Comparison of ENCODE assay signal across 1 cellular context in the genomic region with DNA sequence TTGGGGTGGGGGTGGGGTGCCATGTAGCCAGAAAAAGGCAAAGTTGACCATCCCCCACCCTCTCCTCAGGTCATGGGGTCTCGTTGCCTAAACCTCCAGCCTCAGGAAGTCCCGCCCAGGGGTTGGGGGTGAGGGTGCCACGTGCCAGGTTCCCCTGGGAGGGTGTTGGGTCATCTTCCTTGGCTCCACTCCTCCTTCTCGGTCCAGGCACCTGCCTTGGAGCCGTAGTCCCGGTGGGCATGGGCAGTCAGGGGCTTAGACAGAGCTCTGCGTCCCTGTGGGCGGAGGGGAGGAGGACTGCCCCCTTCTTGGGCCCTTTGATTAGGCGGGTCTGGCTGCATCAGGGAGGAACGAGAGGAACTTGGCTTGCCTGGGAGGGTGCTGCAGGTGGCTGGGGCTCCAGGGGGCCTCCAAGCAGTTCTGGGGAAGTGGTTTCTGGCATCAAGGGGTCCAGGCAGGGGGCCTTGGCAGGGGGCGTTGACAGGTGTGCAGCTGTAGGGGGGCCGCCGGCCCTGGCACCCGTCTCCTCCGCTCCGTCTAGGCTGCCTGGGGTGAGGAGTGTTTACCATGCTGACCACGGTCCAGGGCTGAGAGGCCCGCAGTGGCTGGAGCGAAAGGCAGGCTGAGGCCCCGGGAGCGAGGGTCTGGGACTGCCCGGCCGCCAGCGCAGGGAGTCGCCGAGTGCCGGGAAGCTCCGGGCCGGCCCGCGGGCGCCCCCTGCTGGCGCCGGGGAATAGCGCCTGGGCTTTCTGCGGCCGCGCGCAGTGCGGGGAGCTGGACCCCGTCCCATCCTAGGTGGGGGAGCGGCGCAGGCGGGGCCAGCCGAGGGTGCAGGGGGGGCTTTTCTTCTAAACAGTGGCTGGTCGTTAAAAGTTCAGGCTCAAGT.
A peak's percentile ranks its signal among the peaks of the same experiment; 100 is the strongest.
TF ChIP-seq lines count a peak whose summit lies in the region.

No MANE protein-coding gene starts in this region.

TF ChIP-seq in HepG2, 621 proteins besides CTCF, POLR2A, EP300 and RAD21 (continued from another document and continues in another):
- TF ChIP-seq, protein P1, sequence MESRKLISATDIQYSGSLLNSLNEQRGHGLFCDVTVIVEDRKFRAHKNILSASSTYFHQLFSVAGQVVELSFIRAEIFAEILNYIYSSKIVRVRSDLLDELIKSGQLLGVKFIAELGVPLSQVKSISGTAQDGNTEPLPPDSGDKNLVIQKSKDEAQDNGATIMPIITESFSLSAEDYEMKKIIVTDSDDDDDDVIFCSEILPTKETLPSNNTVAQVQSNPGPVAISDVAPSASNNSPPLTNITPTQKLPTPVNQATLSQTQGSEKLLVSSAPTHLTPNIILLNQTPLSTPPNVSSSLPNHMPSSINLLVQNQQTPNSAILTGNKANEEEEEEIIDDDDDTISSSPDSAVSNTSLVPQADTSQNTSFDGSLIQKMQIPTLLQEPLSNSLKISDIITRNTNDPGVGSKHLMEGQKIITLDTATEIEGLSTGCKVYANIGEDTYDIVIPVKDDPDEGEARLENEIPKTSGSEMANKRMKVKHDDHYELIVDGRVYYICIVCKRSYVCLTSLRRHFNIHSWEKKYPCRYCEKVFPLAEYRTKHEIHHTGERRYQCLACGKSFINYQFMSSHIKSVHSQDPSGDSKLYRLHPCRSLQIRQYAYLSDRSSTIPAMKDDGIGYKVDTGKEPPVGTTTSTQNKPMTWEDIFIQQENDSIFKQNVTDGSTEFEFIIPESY (CRISPR knock-in tag; IDR thresholded peaks at IDR 0.05) = no peak; the same call in 1 of the 2 replicates
- TF ChIP-seq, protein P2, sequence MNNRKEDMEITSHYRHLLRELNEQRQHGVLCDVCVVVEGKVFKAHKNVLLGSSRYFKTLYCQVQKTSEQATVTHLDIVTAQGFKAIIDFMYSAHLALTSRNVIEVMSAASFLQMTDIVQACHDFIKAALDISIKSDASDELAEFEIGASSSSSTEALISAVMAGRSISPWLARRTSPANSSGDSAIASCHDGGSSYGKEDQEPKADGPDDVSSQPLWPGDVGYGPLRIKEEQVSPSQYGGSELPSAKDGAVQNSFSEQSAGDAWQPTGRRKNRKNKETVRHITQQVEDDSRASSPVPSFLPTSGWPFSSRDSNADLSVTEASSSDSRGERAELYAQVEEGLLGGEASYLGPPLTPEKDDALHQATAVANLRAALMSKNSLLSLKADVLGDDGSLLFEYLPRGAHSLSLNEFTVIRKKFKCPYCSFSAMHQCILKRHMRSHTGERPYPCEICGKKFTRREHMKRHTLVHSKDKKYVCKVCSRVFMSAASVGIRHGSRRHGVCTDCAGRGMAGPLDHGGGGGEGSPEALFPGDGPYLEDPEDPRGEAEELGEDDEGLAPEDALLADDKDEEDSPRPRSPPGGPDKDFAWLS (CRISPR knock-in tag; IDR thresholded peaks at IDR 0.05; ENCODE audit: borderline replicate concordance) = no peak
- TF ChIP-seq, protein P3, sequence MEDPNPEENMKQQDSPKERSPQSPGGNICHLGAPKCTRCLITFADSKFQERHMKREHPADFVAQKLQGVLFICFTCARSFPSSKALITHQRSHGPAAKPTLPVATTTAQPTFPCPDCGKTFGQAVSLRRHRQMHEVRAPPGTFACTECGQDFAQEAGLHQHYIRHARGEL (CRISPR knock-in tag; IDR thresholded peaks at IDR 0.05) = no peak
- TF ChIP-seq, protein P4, sequence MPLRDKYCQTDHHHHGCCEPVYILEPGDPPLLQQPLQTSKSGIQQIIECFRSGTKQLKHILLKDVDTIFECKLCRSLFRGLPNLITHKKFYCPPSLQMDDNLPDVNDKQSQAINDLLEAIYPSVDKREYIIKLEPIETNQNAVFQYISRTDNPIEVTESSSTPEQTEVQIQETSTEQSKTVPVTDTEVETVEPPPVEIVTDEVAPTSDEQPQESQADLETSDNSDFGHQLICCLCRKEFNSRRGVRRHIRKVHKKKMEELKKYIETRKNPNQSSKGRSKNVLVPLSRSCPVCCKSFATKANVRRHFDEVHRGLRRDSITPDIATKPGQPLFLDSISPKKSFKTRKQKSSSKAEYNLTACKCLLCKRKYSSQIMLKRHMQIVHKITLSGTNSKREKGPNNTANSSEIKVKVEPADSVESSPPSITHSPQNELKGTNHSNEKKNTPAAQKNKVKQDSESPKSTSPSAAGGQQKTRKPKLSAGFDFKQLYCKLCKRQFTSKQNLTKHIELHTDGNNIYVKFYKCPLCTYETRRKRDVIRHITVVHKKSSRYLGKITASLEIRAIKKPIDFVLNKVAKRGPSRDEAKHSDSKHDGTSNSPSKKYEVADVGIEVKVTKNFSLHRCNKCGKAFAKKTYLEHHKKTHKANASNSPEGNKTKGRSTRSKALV (CRISPR knock-in tag; IDR thresholded peaks at IDR 0.05) = no peak
- no peak for TF ChIP-seq ZFP82 (CRISPR knock-in tag; IDR thresholded peaks at IDR 0.05; ENCODE audit: borderline replicate concordance)
- TF ChIP-seq ELF3 (CRISPR knock-in tag; IDR thresholded peaks at IDR 0.05) = no peak
- TF ChIP-seq, protein P5, sequence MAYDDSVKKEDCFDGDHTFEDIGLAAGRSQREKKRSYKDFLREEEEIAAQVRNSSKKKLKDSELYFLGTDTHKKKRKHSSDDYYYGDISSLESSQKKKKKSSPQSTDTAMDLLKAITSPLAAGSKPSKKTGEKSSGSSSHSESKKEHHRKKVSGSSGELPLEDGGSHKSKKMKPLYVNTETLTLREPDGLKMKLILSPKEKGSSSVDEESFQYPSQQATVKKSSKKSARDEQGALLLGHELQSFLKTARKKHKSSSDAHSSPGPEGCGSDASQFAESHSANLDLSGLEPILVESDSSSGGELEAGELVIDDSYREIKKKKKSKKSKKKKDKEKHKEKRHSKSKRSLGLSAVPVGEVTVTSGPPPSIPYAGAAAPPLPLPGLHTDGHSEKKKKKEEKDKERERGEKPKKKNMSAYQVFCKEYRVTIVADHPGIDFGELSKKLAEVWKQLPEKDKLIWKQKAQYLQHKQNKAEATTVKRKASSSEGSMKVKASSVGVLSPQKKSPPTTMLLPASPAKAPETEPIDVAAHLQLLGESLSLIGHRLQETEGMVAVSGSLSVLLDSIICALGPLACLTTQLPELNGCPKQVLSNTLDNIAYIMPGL (CRISPR knock-in tag; IDR thresholded peaks at IDR 0.05; ENCODE audit: borderline replicate concordance in 1 of 2, low read depth in 1 of 2) = peak; percentile 75 to 92; a peak in 3 of 4 replicates
- no peak for TF ChIP-seq ZNF124 (CRISPR knock-in tag; IDR thresholded peaks at IDR 0.05)
- TF ChIP-seq SUZ12 (IDR thresholded peaks at IDR 0.05; ENCODE audit: low read depth, low read length) = no peak
- TF ChIP-seq, protein P6, sequence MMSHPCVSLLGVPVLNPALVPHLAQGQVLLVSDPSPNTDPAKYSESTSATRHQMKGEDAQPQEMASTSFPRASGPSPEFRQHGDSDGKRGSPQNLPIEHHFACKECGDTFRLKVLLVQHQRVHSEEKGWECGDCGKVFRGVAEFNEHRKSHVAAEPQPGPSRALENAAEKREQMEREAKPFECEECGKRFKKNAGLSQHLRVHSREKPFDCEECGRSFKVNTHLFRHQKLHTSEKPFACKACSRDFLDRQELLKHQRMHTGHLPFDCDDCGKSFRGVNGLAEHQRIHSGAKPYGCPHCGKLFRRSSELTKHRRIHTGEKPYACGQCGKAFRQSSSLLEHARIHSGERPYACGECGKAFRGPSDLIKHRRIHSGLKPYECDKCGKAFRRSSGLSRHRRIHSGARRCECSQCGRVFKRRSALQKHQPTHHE (CRISPR knock-in tag; IDR thresholded peaks at IDR 0.05; ENCODE audit: borderline replicate concordance) = no peak
- TF ChIP-seq, protein P7, sequence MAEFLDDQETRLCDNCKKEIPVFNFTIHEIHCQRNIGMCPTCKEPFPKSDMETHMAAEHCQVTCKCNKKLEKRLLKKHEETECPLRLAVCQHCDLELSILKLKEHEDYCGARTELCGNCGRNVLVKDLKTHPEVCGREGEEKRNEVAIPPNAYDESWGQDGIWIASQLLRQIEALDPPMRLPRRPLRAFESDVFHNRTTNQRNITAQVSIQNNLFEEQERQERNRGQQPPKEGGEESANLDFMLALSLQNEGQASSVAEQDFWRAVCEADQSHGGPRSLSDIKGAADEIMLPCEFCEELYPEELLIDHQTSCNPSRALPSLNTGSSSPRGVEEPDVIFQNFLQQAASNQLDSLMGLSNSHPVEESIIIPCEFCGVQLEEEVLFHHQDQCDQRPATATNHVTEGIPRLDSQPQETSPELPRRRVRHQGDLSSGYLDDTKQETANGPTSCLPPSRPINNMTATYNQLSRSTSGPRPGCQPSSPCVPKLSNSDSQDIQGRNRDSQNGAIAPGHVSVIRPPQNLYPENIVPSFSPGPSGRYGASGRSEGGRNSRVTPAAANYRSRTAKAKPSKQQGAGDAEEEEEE (CRISPR knock-in tag; IDR thresholded peaks at IDR 0.05; ENCODE audit: borderline replicate concordance) = no peak
- peak; percentile 51; the same call in 1 of the 2 replicates for TF ChIP-seq ERF (CRISPR knock-in tag; IDR thresholded peaks at IDR 0.05)
- no peak for TF ChIP-seq POGZ (CRISPR knock-in tag; IDR thresholded peaks at IDR 0.05)
- no peak for TF ChIP-seq RARA (CRISPR knock-in tag; IDR thresholded peaks at IDR 0.05)
- TF ChIP-seq DPF2 (CRISPR knock-in tag; IDR thresholded peaks at IDR 0.05; ENCODE audit: borderline replicate concordance, low read depth) = no peak
- 0 out of 2 replicates have a peak, but pooled peaks have one; percentile 28 for TF ChIP-seq ZNF839 (CRISPR knock-in tag; IDR thresholded peaks at IDR 0.05; ENCODE audit: borderline replicate concordance)
- TF ChIP-seq KLF13 (CRISPR knock-in tag; IDR thresholded peaks at IDR 0.05) = no peak
- TF ChIP-seq MYC (CRISPR knock-in tag; IDR thresholded peaks at IDR 0.05; ENCODE audit: borderline replicate concordance) = peak; percentile 32; the same call in 1 of the 2 replicates
- TF ChIP-seq, protein P8, sequence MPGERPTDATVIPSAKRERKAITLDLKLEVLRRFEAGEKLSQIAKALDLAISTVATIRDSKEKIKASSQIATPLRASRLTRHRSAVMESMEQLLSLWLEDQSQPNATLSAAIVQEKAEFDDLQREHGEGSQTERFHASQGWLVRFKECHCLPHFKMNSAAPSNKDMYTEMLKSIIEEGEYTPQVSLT (CRISPR knock-in tag; IDR thresholded peaks at IDR 0.05; ENCODE audit: borderline replicate concordance, low read depth) = no peak
- 0 out of 2 replicates have a peak, but pooled peaks have one; percentile 42 for TF ChIP-seq ZNF703 (CRISPR knock-in tag; IDR thresholded peaks at IDR 0.05; ENCODE audit: borderline replicate concordance)
- TF ChIP-seq PAWR (CRISPR knock-in tag; IDR thresholded peaks at IDR 0.05; ENCODE audit: borderline replicate concordance) = no peak
- TF ChIP-seq, protein P9, sequence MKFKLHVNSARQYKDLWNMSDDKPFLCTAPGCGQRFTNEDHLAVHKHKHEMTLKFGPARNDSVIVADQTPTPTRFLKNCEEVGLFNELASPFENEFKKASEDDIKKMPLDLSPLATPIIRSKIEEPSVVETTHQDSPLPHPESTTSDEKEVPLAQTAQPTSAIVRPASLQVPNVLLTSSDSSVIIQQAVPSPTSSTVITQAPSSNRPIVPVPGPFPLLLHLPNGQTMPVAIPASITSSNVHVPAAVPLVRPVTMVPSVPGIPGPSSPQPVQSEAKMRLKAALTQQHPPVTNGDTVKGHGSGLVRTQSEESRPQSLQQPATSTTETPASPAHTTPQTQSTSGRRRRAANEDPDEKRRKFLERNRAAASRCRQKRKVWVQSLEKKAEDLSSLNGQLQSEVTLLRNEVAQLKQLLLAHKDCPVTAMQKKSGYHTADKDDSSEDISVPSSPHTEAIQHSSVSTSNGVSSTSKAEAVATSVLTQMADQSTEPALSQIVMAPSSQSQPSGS (CRISPR knock-in tag; IDR thresholded peaks at IDR 0.05) = 0 out of 2 replicates have a peak, but pooled peaks have one; percentile 4
- TF ChIP-seq SALL2 (CRISPR knock-in tag; IDR thresholded peaks at IDR 0.05) = no peak
- TF ChIP-seq, protein P10, sequence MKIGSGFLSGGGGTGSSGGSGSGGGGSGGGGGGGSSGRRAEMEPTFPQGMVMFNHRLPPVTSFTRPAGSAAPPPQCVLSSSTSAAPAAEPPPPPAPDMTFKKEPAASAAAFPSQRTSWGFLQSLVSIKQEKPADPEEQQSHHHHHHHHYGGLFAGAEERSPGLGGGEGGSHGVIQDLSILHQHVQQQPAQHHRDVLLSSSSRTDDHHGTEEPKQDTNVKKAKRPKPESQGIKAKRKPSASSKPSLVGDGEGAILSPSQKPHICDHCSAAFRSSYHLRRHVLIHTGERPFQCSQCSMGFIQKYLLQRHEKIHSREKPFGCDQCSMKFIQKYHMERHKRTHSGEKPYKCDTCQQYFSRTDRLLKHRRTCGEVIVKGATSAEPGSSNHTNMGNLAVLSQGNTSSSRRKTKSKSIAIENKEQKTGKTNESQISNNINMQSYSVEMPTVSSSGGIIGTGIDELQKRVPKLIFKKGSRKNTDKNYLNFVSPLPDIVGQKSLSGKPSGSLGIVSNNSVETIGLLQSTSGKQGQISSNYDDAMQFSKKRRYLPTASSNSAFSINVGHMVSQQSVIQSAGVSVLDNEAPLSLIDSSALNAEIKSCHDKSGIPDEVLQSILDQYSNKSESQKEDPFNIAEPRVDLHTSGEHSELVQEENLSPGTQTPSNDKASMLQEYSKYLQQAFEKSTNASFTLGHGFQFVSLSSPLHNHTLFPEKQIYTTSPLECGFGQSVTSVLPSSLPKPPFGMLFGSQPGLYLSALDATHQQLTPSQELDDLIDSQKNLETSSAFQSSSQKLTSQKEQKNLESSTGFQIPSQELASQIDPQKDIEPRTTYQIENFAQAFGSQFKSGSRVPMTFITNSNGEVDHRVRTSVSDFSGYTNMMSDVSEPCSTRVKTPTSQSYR (CRISPR knock-in tag; IDR thresholded peaks at IDR 0.05; ENCODE audit: borderline replicate concordance) = peak; percentile 79; the same call in 1 of the 2 replicates
- TF ChIP-seq ZNF510 (CRISPR knock-in tag; IDR thresholded peaks at IDR 0.05; ENCODE audit: low read depth) = no peak
- no peak for TF ChIP-seq CBFB (CRISPR knock-in tag; IDR thresholded peaks at IDR 0.05)
- no peak for TF ChIP-seq ATAD3A (CRISPR knock-in tag; IDR thresholded peaks at IDR 0.05)
- TF ChIP-seq, protein P11, sequence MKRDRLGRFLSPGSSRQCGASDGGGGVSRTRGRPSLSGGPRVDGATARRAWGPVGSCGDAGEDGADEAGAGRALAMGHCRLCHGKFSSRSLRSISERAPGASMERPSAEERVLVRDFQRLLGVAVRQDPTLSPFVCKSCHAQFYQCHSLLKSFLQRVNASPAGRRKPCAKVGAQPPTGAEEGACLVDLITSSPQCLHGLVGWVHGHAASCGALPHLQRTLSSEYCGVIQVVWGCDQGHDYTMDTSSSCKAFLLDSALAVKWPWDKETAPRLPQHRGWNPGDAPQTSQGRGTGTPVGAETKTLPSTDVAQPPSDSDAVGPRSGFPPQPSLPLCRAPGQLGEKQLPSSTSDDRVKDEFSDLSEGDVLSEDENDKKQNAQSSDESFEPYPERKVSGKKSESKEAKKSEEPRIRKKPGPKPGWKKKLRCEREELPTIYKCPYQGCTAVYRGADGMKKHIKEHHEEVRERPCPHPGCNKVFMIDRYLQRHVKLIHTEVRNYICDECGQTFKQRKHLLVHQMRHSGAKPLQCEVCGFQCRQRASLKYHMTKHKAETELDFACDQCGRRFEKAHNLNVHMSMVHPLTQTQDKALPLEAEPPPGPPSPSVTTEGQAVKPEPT (CRISPR knock-in tag; IDR thresholded peaks at IDR 0.05; ENCODE audit: low read depth) = no peak
- TF ChIP-seq ARNT (IDR thresholded peaks at IDR 0.05) = no peak
- TF ChIP-seq SMAD3 (CRISPR knock-in tag; IDR thresholded peaks at IDR 0.05) = no peak
- no peak for TF ChIP-seq NCOR1 (IDR thresholded peaks at IDR 0.05; ENCODE audit: borderline replicate concordance, low read length)
- TF ChIP-seq ZKSCAN8 (CRISPR knock-in tag; IDR thresholded peaks at IDR 0.05; ENCODE audit: borderline replicate concordance) = peak; percentile 58; the same call in 1 of the 2 replicates
- TF ChIP-seq RAD51 (IDR thresholded peaks at IDR 0.05; ENCODE audit: borderline replicate concordance) = no peak
- no peak for TF ChIP-seq ESRRA (CRISPR knock-in tag; IDR thresholded peaks at IDR 0.05; ENCODE audit: low read depth)
